In genomic region chr6:14635933-14636599, GRCh38 we compare ENCODE assay signal across 11 cellular contexts.
A peak's percentile ranks its signal among the peaks of the same experiment; 100 is the strongest.
DNase-seq lines count a peak whose midpoint lies in the region; ATAC-seq, FAIRE-seq and TF ChIP-seq lines count a peak whose summit lies in the region.
"Had no signal": no experiment of that assay in that cellular context is flagged by ENCODE, and none has a peak within 500 bp of the region (broad histone marks: within the 10 kb centered on the region; RNA-seq: fewer than 3 reads in every experiment).

No MANE protein-coding gene starts in this region.

- DNase-seq in GM06990 (ENCODE audit: extremely low read depth, insufficient read length): peak; percentile 15
- DNase-seq in H1 (ENCODE audit: low read depth in 1 of 2, low spot score in 2 of 2): no peak
- DNase-seq in middle frontal gyrus (ENCODE audit: extremely low spot score, low spot score): no peak
- no peak for DNase-seq in neural progenitor cell (ENCODE audit: low spot score)
- no peak for DNase-seq in NCI-H1694 (lab: John Stamatoyannopoulos, UW)
- no peak for DNase-seq in NCI-H1436 treated with DMSO at 0.1 percent for 48 hours (lab: John Stamatoyannopoulos, UW)
- DNase-seq: Calu3, NCI-H2081, Right ventricle myocardium superior had no signal

- H3K9ac ChIP-seq in H1 (replicated peaks in 1 of 4; ENCODE audit: extremely low read depth in 1 of 4, low read depth in 3 of 4, low read length in 3 of 4): no peak overlapping the region
- no peak overlapping the region for H3K9ac ChIP-seq in neural progenitor cell

- H4K91ac ChIP-seq in H1 (replicated peaks; ENCODE audit: insufficient read length, low read length): peak overlapping the region; percentile 4

- no peak overlapping the region for H2BK5ac ChIP-seq in H1 (ENCODE audit: low read depth, low read length)

- no peaks in the 10 kb centered on the region for H4K20me1 ChIP-seq in H1 (replicated peaks in 1 of 2; ENCODE audit: control insufficient read depth in 1 of 2, insufficient read depth in 2 of 2, low read length in 2 of 2)
- no peaks in the 10 kb centered on the region for H4K20me1 ChIP-seq in neural progenitor cell (ENCODE audit: low read depth)

- H3K79me2 ChIP-seq in H1 (ENCODE audit: control insufficient read depth in 1 of 2, insufficient read depth in 2 of 2, low read length in 2 of 2) (no peaks in the 10 kb centered on the region), neural progenitor cell (ENCODE audit: low read depth) (no peaks in the 10 kb centered on the region)

- TF ChIP-seq RAD21 in H1 (IDR thresholded peaks at IDR 0.05 in 1 of 2, conservative IDR thresholded peaks at IDR 0.05 in 1 of 2; ENCODE audit: low read depth in 2 of 2, low read length in 2 of 2): no peak

- H2BK12ac ChIP-seq in H1 (ENCODE audit: low read depth, low read length): peak overlapping the region; percentile 56; the same call in 1 of the 2 replicates

- H3F3A ChIP-seq in neural progenitor cell (ENCODE audit: low read depth): peaks cover 32% of the 10 kb centered on the region

- H4K8ac ChIP-seq in H1 (ENCODE audit: extremely low read depth, insufficient read depth, low read length): no peak overlapping the region

- H3K4me2 ChIP-seq in H1 (ENCODE audit: insufficient read depth in 1 of 2, low read depth in 2 of 2, low read length in 2 of 2) (no peak overlapping the region), neural progenitor cell (no peak overlapping the region)

- H2BK120ac ChIP-seq in H1 (replicated peaks; ENCODE audit: low read depth, low read length): no peak overlapping the region

- H3K36me3 ChIP-seq in GM06990 (ENCODE audit: control insufficient read depth, insufficient read depth, low read length) (no peaks in the 10 kb centered on the region), KOPT-K1 (ENCODE audit: insufficient read depth, low read length) (no peaks in the 10 kb centered on the region), H1 (ENCODE audit: control insufficient read depth in 2 of 4, insufficient read depth in 4 of 4, low read length in 3 of 4) (no peaks in the 10 kb centered on the region), neural progenitor cell (no peaks in the 10 kb centered on the region)

- peak overlapping the region; percentile 46; the same call in 1 of the 2 replicates for H2AK5ac ChIP-seq in H1 (ENCODE audit: low read depth, low read length)

- no peaks in the 10 kb centered on the region; the same call in 1 of the 2 replicates for H3K79me1 ChIP-seq in H1 (ENCODE audit: low read depth, low read length)

- no peak overlapping the region for H3K18ac ChIP-seq in H1 (ENCODE audit: extremely low read depth, low read length)

- H3K27ac Mint-ChIP-seq in neural progenitor cell: no peak overlapping the region

- no peak for TF ChIP-seq EP300 in H1 (IDR thresholded peaks at IDR 0.05; ENCODE audit: borderline replicate concordance in 1 of 2, low read depth in 2 of 2, low read length in 2 of 2)

- H4K5ac ChIP-seq in H1 (ENCODE audit: insufficient read length, low read depth, low read length): no peak overlapping the region

- no peaks in the 10 kb centered on the region for H3K36me3 Mint-ChIP-seq in neural progenitor cell

- no peak overlapping the region for H3K4me3 Mint-ChIP-seq in neural progenitor cell

- H3K9me3 ChIP-seq in KOPT-K1 (ENCODE audit: insufficient read depth, low read length, poor library complexity, severe bottlenecking): no peaks in the 10 kb centered on the region
- no peaks in the 10 kb centered on the region for H3K9me3 ChIP-seq in H1 (ENCODE audit: insufficient read depth in 2 of 2, low read depth in 1 of 2, low read length in 1 of 2)
- H3K9me3 ChIP-seq in neural progenitor cell (ENCODE audit: low read depth): no peaks in the 10 kb centered on the region

- H3K27ac ChIP-seq in KOPT-K1 (ENCODE audit: low read depth, low read length, poor library complexity, severe bottlenecking): peak overlapping the region; percentile 84
- no peak overlapping the region for H3K27ac ChIP-seq in H1 (ENCODE audit: low read depth, low read length)
- H3K27ac ChIP-seq in neural progenitor cell: no peak overlapping the region

- H3K23me2 ChIP-seq in H1 (ENCODE audit: low read depth, low read length): no peaks in the 10 kb centered on the region; the same call in 1 of the 2 replicates

- no peak for TF ChIP-seq CTCF in GM06990 (IDR thresholded peaks at IDR 0.05; ENCODE audit: insufficient read depth, low read length, poor library complexity, severe bottlenecking)
- TF ChIP-seq CTCF in H1 (IDR thresholded peaks at IDR 0.05; ENCODE audit: control extremely low read depth in 1 of 3, insufficient read depth in 1 of 3, low read depth in 1 of 3, low read length in 3 of 3): no peak
- TF ChIP-seq CTCF in neural progenitor cell (IDR thresholded peaks at IDR 0.05): no peak

- no peak overlapping the region for H3K23ac ChIP-seq in H1 (ENCODE audit: insufficient read length)

- CTCF ChIA-PET in H1 (lab: Charles Lee; ENCODE audit: partially characterized antibody): interaction anchor here (0.9 to 1.4 kb wide), 3 partner anchors 11 to 79 kb away, joined by 3 to 4 read pairs (median 3); no protein-coding TSS in a partner anchor

- 0 out of 2 replicates have a peak overlapping the region, but pooled peaks have one; percentile 33 for H2BK15ac ChIP-seq in H1 (ENCODE audit: low read length)

- no peak overlapping the region for H3K4me3 ChIP-seq in GM06990 (replicated peaks; ENCODE audit: low read depth, low read length)
- H3K4me3 ChIP-seq in H1 (ENCODE audit: extremely low read depth in 1 of 4, insufficient read depth in 2 of 4, low read depth in 3 of 4, low read length in 4 of 4): no peak overlapping the region
- H3K4me3 ChIP-seq in neural progenitor cell: no peak overlapping the region

- H3K27me3 ChIP-seq in GM06990 (replicated peaks; ENCODE audit: control insufficient read depth, insufficient read depth, low read length): no peaks in the 10 kb centered on the region
- no peaks in the 10 kb centered on the region for H3K27me3 ChIP-seq in H1 (replicated peaks in 1 of 4; ENCODE audit: control insufficient read depth in 3 of 4, extremely low read depth in 1 of 4, insufficient read depth in 3 of 4, low read length in 3 of 4)
- no peaks in the 10 kb centered on the region for H3K27me3 ChIP-seq in neural progenitor cell

- no peaks in the 10 kb centered on the region for H3K9me3 Mint-ChIP-seq in neural progenitor cell

- FAIRE-seq in H1 (lab: Jason Lieb, UNC): no peak

- POLR2A ChIA-PET in H1 (lab: Charles Lee; ENCODE audit: partially characterized antibody): no interaction called here

- H3K56ac ChIP-seq in H1 (replicated peaks; ENCODE audit: insufficient read length, low read depth, low read length): no peak overlapping the region

- no peak overlapping the region for H3K4ac ChIP-seq in H1 (replicated peaks; ENCODE audit: insufficient read length, low read depth, low read length)

- H3K4me1 Mint-ChIP-seq in neural progenitor cell: peaks cover 50% of the 10 kb centered on the region

- H3K14ac ChIP-seq in H1 (ENCODE audit: insufficient read length): no peak overlapping the region

- ATAC-seq in GM21390 (IDR thresholded peaks at IDR 0.05; ENCODE audit: unreplicated experiment): peak; percentile 73

- H2AFZ ChIP-seq in H1 (ENCODE audit: low read length): no peak overlapping the region
- H2AFZ ChIP-seq in neural progenitor cell (replicated peaks): no peak overlapping the region

- H3K27me3 Mint-ChIP-seq in neural progenitor cell (ENCODE audit: insufficient read depth, low read depth): peaks cover 6% of the 10 kb centered on the region

- H3K4me1 ChIP-seq in H1 (replicated peaks in 1 of 4; ENCODE audit: control insufficient read depth in 3 of 4, insufficient read depth in 4 of 4, low read length in 3 of 4) (peaks cover 9 to 20% (median 14%) of the 10 kb centered on the region in 4 experiments), neural progenitor cell (peaks cover 62% of the 10 kb centered on the region)

- 92% methylated on average over 6 of the region's 6 CpGs; no CpG with 5 or more reads in 1 of the 2 experiments for WGBS in H1 (ENCODE audit: extremely low coverage in 1 of 2, insufficient coverage in 1 of 2, insufficient read length in 1 of 2, insufficient replicate concordance in 2 of 2, low coverage in 1 of 2, low lambda C conversion rate in 2 of 2, missing lambda C conversion rate in 1 of 2), 2 experiments

- peak overlapping the region; percentile 36; the same call in 1 of the 2 replicates for H2BK20ac ChIP-seq in H1 (ENCODE audit: low read length)

- TF ChIP-seq POLR2A in H1 (IDR thresholded peaks at IDR 0.05; ENCODE audit: control extremely low read depth in 1 of 2, low read depth in 2 of 2, low read length in 2 of 2): no peak

TF ChIP-seq in H1, 55 proteins besides CTCF, POLR2A, EP300 and RAD21:
- TF ChIP-seq, protein P1, sequence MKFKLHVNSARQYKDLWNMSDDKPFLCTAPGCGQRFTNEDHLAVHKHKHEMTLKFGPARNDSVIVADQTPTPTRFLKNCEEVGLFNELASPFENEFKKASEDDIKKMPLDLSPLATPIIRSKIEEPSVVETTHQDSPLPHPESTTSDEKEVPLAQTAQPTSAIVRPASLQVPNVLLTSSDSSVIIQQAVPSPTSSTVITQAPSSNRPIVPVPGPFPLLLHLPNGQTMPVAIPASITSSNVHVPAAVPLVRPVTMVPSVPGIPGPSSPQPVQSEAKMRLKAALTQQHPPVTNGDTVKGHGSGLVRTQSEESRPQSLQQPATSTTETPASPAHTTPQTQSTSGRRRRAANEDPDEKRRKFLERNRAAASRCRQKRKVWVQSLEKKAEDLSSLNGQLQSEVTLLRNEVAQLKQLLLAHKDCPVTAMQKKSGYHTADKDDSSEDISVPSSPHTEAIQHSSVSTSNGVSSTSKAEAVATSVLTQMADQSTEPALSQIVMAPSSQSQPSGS (IDR thresholded peaks at IDR 0.05; ENCODE audit: low read length): no peak
- TF ChIP-seq, protein P2, sequence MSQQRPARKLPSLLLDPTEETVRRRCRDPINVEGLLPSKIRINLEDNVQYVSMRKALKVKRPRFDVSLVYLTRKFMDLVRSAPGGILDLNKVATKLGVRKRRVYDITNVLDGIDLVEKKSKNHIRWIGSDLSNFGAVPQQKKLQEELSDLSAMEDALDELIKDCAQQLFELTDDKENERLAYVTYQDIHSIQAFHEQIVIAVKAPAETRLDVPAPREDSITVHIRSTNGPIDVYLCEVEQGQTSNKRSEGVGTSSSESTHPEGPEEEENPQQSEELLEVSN (IDR thresholded peaks at IDR 0.05): no peak
- no peak for TF ChIP-seq KDM4A (IDR thresholded peaks at IDR 0.05; ENCODE audit: low read depth, low read length, severe bottlenecking)
- no peak for TF ChIP-seq MAFK (IDR thresholded peaks at IDR 0.05; ENCODE audit: low read depth, low read length)
- no peak for TF ChIP-seq NANOG (IDR thresholded peaks at IDR 0.05; ENCODE audit: insufficient read depth, low read depth, low read length, poor library complexity, severe bottlenecking)
- TF ChIP-seq BRCA1 (IDR thresholded peaks at IDR 0.05; ENCODE audit: low read depth, low read length): no peak
- no peak for TF ChIP-seq ASH2L (IDR thresholded peaks at IDR 0.05; ENCODE audit: low read length)
- no peak for TF ChIP-seq YY1 (IDR thresholded peaks at IDR 0.05; ENCODE audit: low read depth, low read length)
- TF ChIP-seq EGR1 (IDR thresholded peaks at IDR 0.05; ENCODE audit: borderline replicate concordance, low read depth, low read length): no peak
